ENCODE assay signal across 1 cellular context in the genomic region with DNA sequence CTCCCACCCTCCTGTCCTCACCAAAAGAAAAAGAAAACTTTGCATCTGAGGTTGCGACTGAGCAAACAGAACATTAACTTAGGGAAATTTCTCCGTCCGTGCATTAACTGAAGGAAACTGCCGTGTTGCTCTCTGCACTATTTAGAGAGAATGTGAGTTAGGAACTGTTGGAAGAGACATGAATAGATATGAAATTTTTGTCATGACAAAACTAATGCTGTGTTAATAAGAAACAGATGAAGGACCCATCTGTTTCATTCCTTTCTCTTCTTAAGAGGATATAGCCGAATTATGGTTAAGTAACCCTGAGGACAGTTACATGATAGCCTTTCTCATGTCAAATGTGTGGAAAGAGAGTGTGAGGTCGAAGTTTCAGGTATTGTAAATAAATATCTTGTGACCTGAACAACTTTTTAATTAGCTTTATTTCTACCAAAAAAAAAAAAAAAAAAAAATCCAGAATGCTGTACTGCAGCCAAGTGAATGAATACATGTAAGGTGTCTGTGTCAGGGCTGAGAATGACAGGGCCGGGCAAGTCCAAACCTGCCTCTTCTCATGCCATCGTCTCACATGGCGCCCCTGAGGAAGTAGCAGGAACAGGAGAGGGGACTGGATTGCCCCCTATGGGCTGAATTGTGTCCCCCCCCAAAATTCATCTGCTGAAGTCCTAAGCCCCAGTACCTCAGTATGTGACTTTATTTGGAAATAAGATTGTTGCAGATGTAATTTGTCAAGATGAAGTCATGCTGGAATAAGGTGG.
TF ChIP-seq lines count a peak whose summit lies in the region.

No MANE protein-coding gene starts in this region.

TF ChIP-seq in HEK293, 187 proteins besides CTCF, POLR2A, EP300 and RAD21 (continued from another document):
- TF ChIP-seq, protein P1, sequence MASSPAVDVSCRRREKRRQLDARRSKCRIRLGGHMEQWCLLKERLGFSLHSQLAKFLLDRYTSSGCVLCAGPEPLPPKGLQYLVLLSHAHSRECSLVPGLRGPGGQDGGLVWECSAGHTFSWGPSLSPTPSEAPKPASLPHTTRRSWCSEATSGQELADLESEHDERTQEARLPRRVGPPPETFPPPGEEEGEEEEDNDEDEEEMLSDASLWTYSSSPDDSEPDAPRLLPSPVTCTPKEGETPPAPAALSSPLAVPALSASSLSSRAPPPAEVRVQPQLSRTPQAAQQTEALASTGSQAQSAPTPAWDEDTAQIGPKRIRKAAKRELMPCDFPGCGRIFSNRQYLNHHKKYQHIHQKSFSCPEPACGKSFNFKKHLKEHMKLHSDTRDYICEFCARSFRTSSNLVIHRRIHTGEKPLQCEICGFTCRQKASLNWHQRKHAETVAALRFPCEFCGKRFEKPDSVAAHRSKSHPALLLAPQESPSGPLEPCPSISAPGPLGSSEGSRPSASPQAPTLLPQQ (tag by site-specific recombination; IDR thresholded peaks at IDR 0.05) = 0 out of 2 replicates have a peak, but pooled peaks have one; percentile 17
- no peak for TF ChIP-seq SALL2 (tag by site-specific recombination; IDR thresholded peaks at IDR 0.05; ENCODE audit: borderline replicate concordance)
- no peak for TF ChIP-seq YY2 (tag by site-specific recombination; IDR thresholded peaks at IDR 0.05)
- no peak for TF ChIP-seq ZNF561 (tag by site-specific recombination; IDR thresholded peaks at IDR 0.05; ENCODE audit: borderline replicate concordance)
- TF ChIP-seq ZNF350 (tag by site-specific recombination; IDR thresholded peaks at IDR 0.05) = no peak
- TF ChIP-seq FEZF1 (tag by site-specific recombination; IDR thresholded peaks at IDR 0.05) = peak; percentile 67
- TF ChIP-seq, protein P2, sequence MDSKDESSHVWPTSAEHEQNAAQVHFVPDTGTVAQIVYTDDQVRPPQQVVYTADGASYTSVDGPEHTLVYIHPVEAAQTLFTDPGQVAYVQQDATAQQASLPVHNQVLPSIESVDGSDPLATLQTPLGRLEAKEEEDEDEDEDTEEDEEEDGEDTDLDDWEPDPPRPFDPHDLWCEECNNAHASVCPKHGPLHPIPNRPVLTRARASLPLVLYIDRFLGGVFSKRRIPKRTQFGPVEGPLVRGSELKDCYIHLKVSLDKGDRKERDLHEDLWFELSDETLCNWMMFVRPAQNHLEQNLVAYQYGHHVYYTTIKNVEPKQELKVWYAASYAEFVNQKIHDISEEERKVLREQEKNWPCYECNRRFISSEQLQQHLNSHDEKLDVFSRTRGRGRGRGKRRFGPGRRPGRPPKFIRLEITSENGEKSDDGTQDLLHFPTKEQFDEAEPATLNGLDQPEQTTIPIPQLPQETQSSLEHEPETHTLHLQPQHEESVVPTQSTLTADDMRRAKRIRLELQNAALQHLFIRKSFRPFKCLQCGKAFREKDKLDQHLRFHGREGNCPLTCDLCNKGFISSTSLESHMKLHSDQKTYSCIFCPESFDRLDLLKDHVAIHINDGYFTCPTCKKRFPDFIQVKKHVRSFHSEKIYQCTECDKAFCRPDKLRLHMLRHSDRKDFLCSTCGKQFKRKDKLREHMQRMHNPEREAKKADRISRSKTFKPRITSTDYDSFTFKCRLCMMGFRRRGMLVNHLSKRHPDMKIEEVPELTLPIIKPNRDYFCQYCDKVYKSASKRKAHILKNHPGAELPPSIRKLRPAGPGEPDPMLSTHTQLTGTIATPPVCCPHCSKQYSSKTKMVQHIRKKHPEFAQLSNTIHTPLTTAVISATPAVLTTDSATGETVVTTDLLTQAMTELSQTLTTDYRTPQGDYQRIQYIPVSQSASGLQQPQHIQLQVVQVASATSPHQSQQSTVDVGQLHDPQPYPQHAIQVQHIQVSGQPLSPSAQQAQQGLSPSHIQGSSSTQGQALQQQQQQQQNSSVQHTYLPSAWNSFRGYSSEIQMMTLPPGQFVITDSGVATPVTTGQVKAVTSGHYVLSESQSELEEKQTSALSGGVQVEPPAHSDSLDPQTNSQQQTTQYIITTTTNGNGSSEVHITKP (tag by site-specific recombination; IDR thresholded peaks at IDR 0.05) = peak; percentile 77
